Comparison of ENCODE assay signal across 7 cellular contexts in the genomic region with DNA sequence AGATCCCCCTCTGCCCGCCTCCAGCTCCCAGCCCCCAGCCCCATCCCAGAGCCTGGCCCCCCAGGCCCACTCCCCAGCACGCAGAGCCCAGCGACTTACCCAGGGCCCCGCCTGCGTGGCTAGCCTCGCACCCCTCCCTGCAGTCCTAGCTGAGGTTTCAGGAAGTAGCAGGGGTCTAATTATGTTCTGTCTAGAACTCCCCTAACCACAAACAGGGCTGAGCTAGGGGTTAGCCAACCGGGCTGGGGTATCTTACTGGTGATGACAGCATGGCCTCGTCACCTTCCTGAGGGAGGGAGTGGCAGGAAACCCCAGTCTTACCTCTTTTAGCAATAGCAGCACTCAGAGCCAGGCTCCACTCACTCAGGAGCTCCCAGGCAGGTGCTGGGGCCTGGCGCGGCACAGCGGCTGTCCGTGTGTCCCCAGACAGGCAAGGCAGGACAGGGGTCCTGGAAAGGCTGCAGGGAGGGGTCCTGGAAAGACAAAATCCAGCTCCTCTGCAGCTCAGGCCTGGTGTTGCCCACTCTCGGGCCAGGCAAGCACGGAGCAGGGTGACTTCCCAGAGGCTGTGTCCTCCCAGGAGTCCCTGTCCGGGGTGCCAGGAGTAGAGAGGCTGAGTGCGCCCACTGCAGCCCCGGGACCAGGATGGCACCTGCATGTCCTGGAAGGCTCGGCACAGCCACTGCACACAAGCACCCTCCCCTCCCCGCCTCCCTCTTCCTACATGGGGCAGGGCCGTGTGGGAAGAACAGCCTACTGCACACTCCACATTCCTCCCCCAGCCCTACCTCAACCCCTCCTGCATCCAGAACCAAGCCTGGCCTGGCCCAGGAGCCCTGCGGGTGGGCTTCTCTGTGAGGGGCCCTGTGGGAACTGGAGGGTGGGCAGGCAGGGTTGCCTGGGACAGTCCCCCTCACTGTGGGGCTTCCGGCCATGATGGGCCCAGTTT. TPM values are rescaled to one million over a fixed set of nuclear protein-coding genes. Genes with fewer than 3 reads are reported as not detected.
DNase-seq lines count a peak whose midpoint lies in the region; ATAC-seq and TF ChIP-seq lines count a peak whose summit lies in the region.

A gene with protein sequence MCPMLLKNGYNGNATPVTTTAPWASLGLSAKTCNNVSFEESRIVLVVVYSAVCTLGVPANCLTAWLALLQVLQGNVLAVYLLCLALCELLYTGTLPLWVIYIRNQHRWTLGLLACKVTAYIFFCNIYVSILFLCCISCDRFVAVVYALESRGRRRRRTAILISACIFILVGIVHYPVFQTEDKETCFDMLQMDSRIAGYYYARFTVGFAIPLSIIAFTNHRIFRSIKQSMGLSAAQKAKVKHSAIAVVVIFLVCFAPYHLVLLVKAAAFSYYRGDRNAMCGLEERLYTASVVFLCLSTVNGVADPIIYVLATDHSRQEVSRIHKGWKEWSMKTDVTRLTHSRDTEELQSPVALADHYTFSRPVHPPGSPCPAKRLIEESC (minus strand): TSS at position 151 of the 949 bp plus-strand sequence. CDS start 10,010 bp downstream, outside the sequence.

- no peaks in the 10 kb centered on the region for H3K4me1 ChIP-seq in endodermal cell (ENCODE audit: control insufficient read depth, insufficient read depth, low read length)

- H3K9me3 ChIP-seq in endodermal cell (ENCODE audit: control insufficient read depth, low read length), result no peaks in the 10 kb centered on the region

- H3K27ac ChIP-seq in endodermal cell (ENCODE audit: low read depth, low read length), result no peak within 1 kb of the TSS

- H3K4me3 Mint-ChIP-seq in activated CD4-positive, alpha-beta T cell treated with anti-CD3 and anti-CD28 coated beads, Interleukin-2, amount 10 ng/mL, durations not matched to agents 24 days and 14 days, result peak within 1 kb of the TSS; percentile 92
- H3K4me3 Mint-ChIP-seq in endodermal cell, result no peak within 1 kb of the TSS

- no peak within 1 kb of the TSS for H3K9ac ChIP-seq in endodermal cell (ENCODE audit: extremely low read depth, low read length, poor library complexity, severe bottlenecking)

- intact Hi-C loops in activated CD4-positive, alpha-beta T cell treated with anti-CD3 and anti-CD28 coated beads, Interleukin-2, amount 10 ng/mL, durations not matched to agents 24 days and 14 days (cut with micrococcal nuclease), result loop anchor here (1.0 to 10.0 kb wide), 3 partner anchors 44 to 427 kb away; a partner anchor contains a TSS

- no peaks in the 10 kb centered on the region for H3K27me3 ChIP-seq in endodermal cell (ENCODE audit: control insufficient read depth, insufficient read depth, low read length, poor library complexity, severe bottlenecking)

- ATAC-seq in GM19455 (IDR thresholded peaks at IDR 0.05; ENCODE audit: unreplicated experiment), result peak; percentile 54
- no peak for ATAC-seq in omental fat pad (ENCODE audit: low FRiP score)

- TF ChIP-seq CTCF in endodermal cell (conservative IDR thresholded peaks at IDR 0.05) (no peak), omental fat pad (IDR thresholded peaks at IDR 0.05) (no peak)

- no peaks in the 10 kb centered on the region for H3K36me3 ChIP-seq in endodermal cell (ENCODE audit: control insufficient read depth, insufficient read depth, low read length)

- peaks cover 10% of the 10 kb centered on the region for H3K36me3 Mint-ChIP-seq in activated CD4-positive, alpha-beta T cell treated with anti-CD3 and anti-CD28 coated beads, Interleukin-2, amount 10 ng/mL, durations not matched to agents 24 days and 14 days (ENCODE audit: low read depth)
- H3K36me3 Mint-ChIP-seq in endodermal cell (ENCODE audit: low read depth), result no peaks in the 10 kb centered on the region

- H3K4me3 ChIP-seq in endodermal cell (ENCODE audit: low read length), result no peak within 1 kb of the TSS

- H3K9me3 Mint-ChIP-seq in activated CD4-positive, alpha-beta T cell treated with anti-CD3 and anti-CD28 coated beads, Interleukin-2, amount 10 ng/mL, durations not matched to agents 24 days and 14 days, result no peaks in the 10 kb centered on the region
- H3K9me3 Mint-ChIP-seq in endodermal cell, result no peaks in the 10 kb centered on the region

- H3K4me1 Mint-ChIP-seq in activated CD4-positive, alpha-beta T cell treated with anti-CD3 and anti-CD28 coated beads, Interleukin-2, amount 10 ng/mL, durations not matched to agents 24 days and 14 days, result peaks cover 59% of the 10 kb centered on the region
- no peaks in the 10 kb centered on the region for H3K4me1 Mint-ChIP-seq in endodermal cell

- no peaks in the 10 kb centered on the region for H3K27me3 Mint-ChIP-seq in activated CD4-positive, alpha-beta T cell treated with anti-CD3 and anti-CD28 coated beads, Interleukin-2, amount 10 ng/mL, durations not matched to agents 24 days and 14 days
- peaks cover 3% of the 10 kb centered on the region for H3K27me3 Mint-ChIP-seq in endodermal cell (ENCODE audit: insufficient read depth)

- 71 to 90% methylated on average over 3 to 22 of the region's 22 CpGs for WGBS in endodermal cell (ENCODE audit: insufficient coverage in 1 of 2, insufficient read length in 1 of 2), 2 experiments

- DNase-seq in HK-2 (ENCODE audit: unreplicated experiment) (peak; percentile 75), endodermal cell (peak; percentile 53), renal cortical epithelial cell (ENCODE audit: low read depth) (peak; percentile 30), omental fat pad (ENCODE audit: low spot score) (no peak), NCI-H1092 treated with DMSO at 0.1 percent for 48 hours (lab: John Stamatoyannopoulos, UW) (no peak)
- DNase-seq in activated CD4-positive, alpha-beta T cell treated with anti-CD3 and anti-CD28 coated beads, Interleukin-2, amount 10 ng/mL, durations not matched to agents 24 days and 14 days, result peak; percentile 97

- H3K27ac Mint-ChIP-seq in activated CD4-positive, alpha-beta T cell treated with anti-CD3 and anti-CD28 coated beads, Interleukin-2, amount 10 ng/mL, durations not matched to agents 24 days and 14 days, result peak within 1 kb of the TSS; percentile 90
- peak within 1 kb of the TSS; percentile 39 for H3K27ac Mint-ChIP-seq in endodermal cell

RNA-seq across cellular contexts. Expression of the gene that starts here (rescaled TPM):
- 25.8 and 31.5 TPM in 2 replicates for total RNA-seq in activated CD4-positive, alpha-beta T cell treated with anti-CD3 and anti-CD28 coated beads, Interleukin-2, amount 10 ng/mL, durations not matched to agents 24 days and 14 days
- total RNA-seq in endodermal cell (1 to 10 TPM in 1 of 2 donors, under 1 TPM in 1; 0.27 to 3.3 TPM), renal cortical epithelial cell (0.30 and 2.1 TPM in 2 replicates), omental fat pad (1 to 10 TPM; 2.7 to 9.0 (median 7.6) TPM)
- 0.25 TPM for polyA plus RNA-seq in endodermal cell (2013, experiment 1 of 2)
- polyA plus RNA-seq in endodermal cell (2013, experiment 2 of 2), result 0.08 TPM

Comparison
In these comparisons a context has a peak if more than half of its experiments do, and no peak if none do; other contexts are left out.
1. DNase-seq: peak in HK-2 (single experiment), activated CD4-positive, alpha-beta T cell treated with anti-CD3 and anti-CD28 coated beads, Interleukin-2, amount 10 ng/mL, durations not matched to agents 24 days and 14 days (single experiment), endodermal cell (single experiment) and renal cortical epithelial cell (single experiment); none in omental fat pad (single experiment) and NCI-H1092 treated with DMSO at 0.1 percent for 48 hours (single experiment).